Comparison of ENCODE assay signal across 1 cellular context in genomic region chr6:46059608-46060007, GRCh38.
TF ChIP-seq lines count a peak whose summit lies in the region.

No MANE protein-coding gene starts in this region.

TF ChIP-seq in HepG2, 621 proteins besides CTCF, POLR2A, EP300 and RAD21:
- TF ChIP-seq ZNF446 (CRISPR knock-in tag; IDR thresholded peaks at IDR 0.05) (no peak), CEBPB (IDR thresholded peaks at IDR 0.05; ENCODE audit: borderline replicate concordance, low read depth, low read length) (peak; percentile 60), DDIT3 (CRISPR knock-in tag; IDR thresholded peaks at IDR 0.05) (no peak)
